In the genomic region with DNA sequence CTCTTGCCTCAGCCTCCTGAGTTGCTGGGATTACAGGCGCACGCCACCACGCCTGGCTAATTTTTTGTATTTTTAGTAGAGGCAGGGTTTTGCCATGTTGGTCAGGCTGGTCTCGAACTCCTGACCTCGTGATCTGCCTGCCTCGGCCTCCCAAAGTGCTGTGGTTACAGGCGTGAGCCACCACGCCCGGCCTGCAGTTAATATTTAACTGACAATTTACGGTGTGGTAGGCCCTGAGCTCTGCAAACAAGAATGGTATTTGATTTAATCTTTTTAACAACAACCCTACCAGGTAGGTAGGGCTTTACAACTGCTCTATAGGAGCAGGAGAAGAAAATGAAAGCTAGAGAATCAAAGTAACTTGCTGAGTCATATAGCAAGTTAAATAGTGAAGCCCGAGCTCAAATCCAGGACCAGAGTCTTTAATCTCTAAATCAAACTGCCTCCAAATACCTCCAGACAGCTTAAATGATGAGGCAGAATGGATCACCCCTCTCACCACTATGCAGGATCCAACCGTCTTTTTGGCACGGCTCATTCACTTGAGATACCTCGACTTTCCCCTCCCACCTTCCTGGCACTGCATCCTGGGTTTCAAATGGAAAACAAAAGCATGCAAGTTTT, we compare ENCODE assay signal across 1 cellular context.
TF ChIP-seq lines count a peak whose summit lies in the region.

No MANE protein-coding gene starts in this region.

TF ChIP-seq in HepG2, 621 proteins besides CTCF, POLR2A, EP300 and RAD21 (continues in another document):
- TF ChIP-seq PCBP1 (IDR thresholded peaks at IDR 0.05; ENCODE audit: borderline replicate concordance, low read depth, low read length) (no peak), HDAC1 (CRISPR knock-in tag; IDR thresholded peaks at IDR 0.05) (peak; percentile 67; the same call in 1 of the 2 replicates), DR1 (CRISPR knock-in tag; IDR thresholded peaks at IDR 0.05) (no peak), FOXP1 (IDR thresholded peaks at IDR 0.05) (no peak), FOXP1 (CRISPR knock-in tag; IDR thresholded peaks at IDR 0.05) (peak; percentile 21; the same call in 1 of the 2 replicates), SP1 (IDR thresholded peaks at IDR 0.05) (no peak), SP1 (CRISPR knock-in tag; IDR thresholded peaks at IDR 0.05) (no peak), ATF2 (CRISPR knock-in tag; IDR thresholded peaks at IDR 0.05) (0 out of 2 replicates have a peak, but pooled peaks have one; percentile 21), NR2F1 (CRISPR knock-in tag; IDR thresholded peaks at IDR 0.05) (peak in 1 of 2 experiments; percentile 27; a peak in 1 of 4 replicates), SP5 (CRISPR knock-in tag; IDR thresholded peaks at IDR 0.05; ENCODE audit: borderline replicate concordance, low read depth) (peak; percentile 10; the same call in 1 of the 2 replicates), SRSF1 (optimal IDR thresholded peaks at IDR 0.05; ENCODE audit: low read depth, low read length) (no peak), MYC (CRISPR knock-in tag; IDR thresholded peaks at IDR 0.05; ENCODE audit: borderline replicate concordance) (peak; percentile 34; the same call in 1 of the 2 replicates), ZFP36L2 (CRISPR knock-in tag; IDR thresholded peaks at IDR 0.05) (no peak), KDM3A (CRISPR knock-in tag; IDR thresholded peaks at IDR 0.05; ENCODE audit: low read depth) (0 out of 2 replicates have a peak, but pooled peaks have one; percentile 40), ZNF605 (CRISPR knock-in tag; IDR thresholded peaks at IDR 0.05) (peak; percentile 57; the same call in 1 of the 2 replicates), RFXAP (CRISPR knock-in tag; IDR thresholded peaks at IDR 0.05; ENCODE audit: borderline replicate concordance) (peak; percentile 21; the same call in 1 of the 2 replicates), ZSCAN22 (CRISPR knock-in tag; IDR thresholded peaks at IDR 0.05) (no peak), ZNF670 (CRISPR knock-in tag; IDR thresholded peaks at IDR 0.05; ENCODE audit: borderline replicate concordance) (no peak), FIP1L1 (IDR thresholded peaks at IDR 0.05; ENCODE audit: borderline replicate concordance, insufficient read depth, low read depth, low read length) (no peak), ZNF781 (CRISPR knock-in tag; IDR thresholded peaks at IDR 0.05; ENCODE audit: borderline replicate concordance, not compliant biosample characterization) (no peak), ZKSCAN8 (CRISPR knock-in tag; IDR thresholded peaks at IDR 0.05; ENCODE audit: borderline replicate concordance) (no peak), CREBL2 (CRISPR knock-in tag; IDR thresholded peaks at IDR 0.05; ENCODE audit: borderline replicate concordance) (no peak), HMGA1 (CRISPR knock-in tag; conservative IDR thresholded peaks at IDR 0.05) (no peak), SOX6 (IDR thresholded peaks at IDR 0.05) (no peak), SOX6 (CRISPR knock-in tag; IDR thresholded peaks at IDR 0.05) (peak; percentile 66; the same call in 1 of the 2 replicates), ZNF572 (CRISPR knock-in tag; IDR thresholded peaks at IDR 0.05) (no peak), ZNF468 (CRISPR knock-in tag; IDR thresholded peaks at IDR 0.05) (no peak), MED1 (CRISPR knock-in tag; IDR thresholded peaks at IDR 0.05) (peak; percentile 47; the same call in 1 of the 2 replicates), ZNF589 (CRISPR knock-in tag; conservative IDR thresholded peaks at IDR 0.05) (no peak), RXRB (CRISPR knock-in tag; IDR thresholded peaks at IDR 0.05; ENCODE audit: borderline replicate concordance) (peak; percentile 29; the same call in 1 of the 2 replicates), SP2 (CRISPR knock-in tag; IDR thresholded peaks at IDR 0.05) (no peak), FOXA1 (IDR thresholded peaks at IDR 0.05) (no peak), FOXA1 (CRISPR knock-in tag; IDR thresholded peaks at IDR 0.05) (peak; percentile 71), EEA1 (CRISPR knock-in tag; IDR thresholded peaks at IDR 0.05; ENCODE audit: borderline replicate concordance) (no peak), SAFB2 (CRISPR knock-in tag; IDR thresholded peaks at IDR 0.05; ENCODE audit: borderline replicate concordance, low read depth) (no peak), NCOR1 (IDR thresholded peaks at IDR 0.05; ENCODE audit: borderline replicate concordance, low read length) (peak; percentile 22; the same call in 1 of the 2 replicates), IKZF5 (CRISPR knock-in tag; IDR thresholded peaks at IDR 0.05) (0 out of 2 replicates have a peak, but pooled peaks have one; percentile 42), ARNTL (CRISPR knock-in tag; IDR thresholded peaks at IDR 0.05) (0 out of 2 replicates have a peak, but pooled peaks have one; percentile 26), KAT7 (CRISPR knock-in tag; IDR thresholded peaks at IDR 0.05; ENCODE audit: borderline replicate concordance) (no peak), PITX1 (CRISPR knock-in tag; IDR thresholded peaks at IDR 0.05) (peak; percentile 83; the same call in 1 of the 2 replicates)
- TF ChIP-seq, protein P1, sequence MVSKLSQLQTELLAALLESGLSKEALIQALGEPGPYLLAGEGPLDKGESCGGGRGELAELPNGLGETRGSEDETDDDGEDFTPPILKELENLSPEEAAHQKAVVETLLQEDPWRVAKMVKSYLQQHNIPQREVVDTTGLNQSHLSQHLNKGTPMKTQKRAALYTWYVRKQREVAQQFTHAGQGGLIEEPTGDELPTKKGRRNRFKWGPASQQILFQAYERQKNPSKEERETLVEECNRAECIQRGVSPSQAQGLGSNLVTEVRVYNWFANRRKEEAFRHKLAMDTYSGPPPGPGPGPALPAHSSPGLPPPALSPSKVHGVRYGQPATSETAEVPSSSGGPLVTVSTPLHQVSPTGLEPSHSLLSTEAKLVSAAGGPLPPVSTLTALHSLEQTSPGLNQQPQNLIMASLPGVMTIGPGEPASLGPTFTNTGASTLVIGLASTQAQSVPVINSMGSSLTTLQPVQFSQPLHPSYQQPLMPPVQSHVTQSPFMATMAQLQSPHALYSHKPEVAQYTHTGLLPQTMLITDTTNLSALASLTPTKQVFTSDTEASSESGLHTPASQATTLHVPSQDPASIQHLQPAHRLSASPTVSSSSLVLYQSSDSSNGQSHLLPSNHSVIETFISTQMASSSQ (IDR thresholded peaks at IDR 0.05; ENCODE audit: low read depth), result peak; percentile 92
- TF ChIP-seq, protein P1 (CRISPR knock-in tag; IDR thresholded peaks at IDR 0.05; ENCODE audit: borderline replicate concordance), result peak; percentile 98
- TF ChIP-seq, protein P2, sequence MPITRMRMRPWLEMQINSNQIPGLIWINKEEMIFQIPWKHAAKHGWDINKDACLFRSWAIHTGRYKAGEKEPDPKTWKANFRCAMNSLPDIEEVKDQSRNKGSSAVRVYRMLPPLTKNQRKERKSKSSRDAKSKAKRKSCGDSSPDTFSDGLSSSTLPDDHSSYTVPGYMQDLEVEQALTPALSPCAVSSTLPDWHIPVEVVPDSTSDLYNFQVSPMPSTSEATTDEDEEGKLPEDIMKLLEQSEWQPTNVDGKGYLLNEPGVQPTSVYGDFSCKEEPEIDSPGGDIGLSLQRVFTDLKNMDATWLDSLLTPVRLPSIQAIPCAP (CRISPR knock-in tag; IDR thresholded peaks at IDR 0.05; ENCODE audit: low read depth), result 0 out of 2 replicates have a peak, but pooled peaks have one; percentile 46
- TF ChIP-seq, protein P3, sequence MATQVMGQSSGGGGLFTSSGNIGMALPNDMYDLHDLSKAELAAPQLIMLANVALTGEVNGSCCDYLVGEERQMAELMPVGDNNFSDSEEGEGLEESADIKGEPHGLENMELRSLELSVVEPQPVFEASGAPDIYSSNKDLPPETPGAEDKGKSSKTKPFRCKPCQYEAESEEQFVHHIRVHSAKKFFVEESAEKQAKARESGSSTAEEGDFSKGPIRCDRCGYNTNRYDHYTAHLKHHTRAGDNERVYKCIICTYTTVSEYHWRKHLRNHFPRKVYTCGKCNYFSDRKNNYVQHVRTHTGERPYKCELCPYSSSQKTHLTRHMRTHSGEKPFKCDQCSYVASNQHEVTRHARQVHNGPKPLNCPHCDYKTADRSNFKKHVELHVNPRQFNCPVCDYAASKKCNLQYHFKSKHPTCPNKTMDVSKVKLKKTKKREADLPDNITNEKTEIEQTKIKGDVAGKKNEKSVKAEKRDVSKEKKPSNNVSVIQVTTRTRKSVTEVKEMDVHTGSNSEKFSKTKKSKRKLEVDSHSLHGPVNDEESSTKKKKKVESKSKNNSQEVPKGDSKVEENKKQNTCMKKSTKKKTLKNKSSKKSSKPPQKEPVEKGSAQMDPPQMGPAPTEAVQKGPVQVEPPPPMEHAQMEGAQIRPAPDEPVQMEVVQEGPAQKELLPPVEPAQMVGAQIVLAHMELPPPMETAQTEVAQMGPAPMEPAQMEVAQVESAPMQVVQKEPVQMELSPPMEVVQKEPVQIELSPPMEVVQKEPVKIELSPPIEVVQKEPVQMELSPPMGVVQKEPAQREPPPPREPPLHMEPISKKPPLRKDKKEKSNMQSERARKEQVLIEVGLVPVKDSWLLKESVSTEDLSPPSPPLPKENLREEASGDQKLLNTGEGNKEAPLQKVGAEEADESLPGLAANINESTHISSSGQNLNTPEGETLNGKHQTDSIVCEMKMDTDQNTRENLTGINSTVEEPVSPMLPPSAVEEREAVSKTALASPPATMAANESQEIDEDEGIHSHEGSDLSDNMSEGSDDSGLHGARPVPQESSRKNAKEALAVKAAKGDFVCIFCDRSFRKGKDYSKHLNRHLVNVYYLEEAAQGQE (IDR thresholded peaks at IDR 0.05; ENCODE audit: borderline replicate concordance in 1 of 2, low read depth in 1 of 2, low read length in 2 of 2), result no peak
